8 cellular contexts compared by ENCODE assay signal in genomic region chr2:230864605-230865323, GRCh38. TPM values are rescaled to one million over a fixed set of nuclear protein-coding genes. Genes with fewer than 3 reads are reported as not detected.
DNase-seq lines count a peak whose midpoint lies in the region; ATAC-seq and TF ChIP-seq lines count a peak whose summit lies in the region.

ITM2C (plus strand) TSS chr2:230864942; CDS start chr2:230865026, 84 bp downstream.

- H3K4me3 Mint-ChIP-seq in Calu3 (ENCODE audit: low read depth, unreplicated experiment): peak within 1 kb of the TSS; percentile 87

- H3K27ac Mint-ChIP-seq in Calu3 (ENCODE audit: unreplicated experiment): peak within 1 kb of the TSS; percentile 23

- peaks cover 21% of the 10 kb centered on the region for H3K4me1 Mint-ChIP-seq in Calu3 (ENCODE audit: low read depth, unreplicated experiment)

- no peak for TF ChIP-seq POLR2A in ovary (IDR thresholded peaks at IDR 0.05)
- peak; percentile 95 for TF ChIP-seq POLR2A in transverse colon (IDR thresholded peaks at IDR 0.05)

- BruUV-seq in Calu3 (replicated peaks; lab: Mats Ljungman, UMichigan): no TSS peak

- no peak within 1 kb of the TSS for H3K27ac ChIP-seq in SJCRH30
- peak within 1 kb of the TSS in 1 of 2 donors; percentile 28 for H3K27ac ChIP-seq in ovary
- peak within 1 kb of the TSS; percentile 93 to 96 (median 95) for H3K27ac ChIP-seq in transverse colon

- peak within 1 kb of the TSS; percentile 66 for H3K4me3 ChIP-seq in SJCRH30
- peak within 1 kb of the TSS; percentile 67 for H3K4me3 ChIP-seq in ovary
- H3K4me3 ChIP-seq in transverse colon: peak within 1 kb of the TSS; percentile 84 to 96 (median 90)

- H3K9me3 Mint-ChIP-seq in Calu3 (ENCODE audit: low read depth, unreplicated experiment): no peaks in the 10 kb centered on the region

- peaks cover 44% of the 10 kb centered on the region for H3K27me3 Mint-ChIP-seq in Calu3 (ENCODE audit: unreplicated experiment)

- DNase-seq in Calu3 (peak; percentile 83), HT-29 (ENCODE audit: low spot score) (peak; percentile 61), SJCRH30 (peak; percentile 71 to 76), glomerular visceral epithelial cell (ENCODE audit: extremely low spot score) (peak; percentile 78), ovary (peak; percentile 58 to 77 (median 63)), transverse colon (peak; percentile 89)
- DNase-seq in activated naive CD4-positive, alpha-beta T cell treated with anti-CD3 and anti-CD28 coated beads, Interleukin-2, amount 50 U/mL, for 16 hours: peak; percentile 78

- H3K36me3 ChIP-seq in SJCRH30 (no peaks in the 10 kb centered on the region), ovary (no peaks in the 10 kb centered on the region), transverse colon (no peaks in the 10 kb centered on the region)

- CTCF ChIA-PET in Calu3 (lab: Charles Lee): interaction anchor here (0.6 to 1.4 kb wide), 3 partner anchors 10 to 1476 kb away, joined by 3 to 7 read pairs (median 4); no protein-coding TSS in a partner anchor

- H3K36me3 Mint-ChIP-seq in Calu3 (ENCODE audit: insufficient read depth, unreplicated experiment): peaks cover 24% of the 10 kb centered on the region

- peak; percentile 63 for ATAC-seq in GM19468 (IDR thresholded peaks at IDR 0.05; ENCODE audit: extremely low read depth, unreplicated experiment)

- H3K4me1 ChIP-seq in SJCRH30 (peaks cover 20% of the 10 kb centered on the region), ovary (ENCODE audit: insufficient read depth) (peaks cover 7% of the 10 kb centered on the region), transverse colon (peaks cover 16 to 44% (median 38%) of the 10 kb centered on the region in 4 donors)

- H3K27me3 ChIP-seq in SJCRH30 (peaks cover 32% of the 10 kb centered on the region), ovary (no peaks in the 10 kb centered on the region), transverse colon (no peaks in the 10 kb centered on the region)

- peak; percentile 62 for TF ChIP-seq CTCF in Calu3 (IDR thresholded peaks at IDR 0.05; ENCODE audit: unreplicated experiment)
- peak in 1 of 3 donors; percentile 31 for TF ChIP-seq CTCF in ovary (IDR thresholded peaks at IDR 0.05)
- peak in 4 of 5 experiments; percentile 25 to 42 (median 34) for TF ChIP-seq CTCF in transverse colon (IDR thresholded peaks at IDR 0.05)

- no peak for TF ChIP-seq EP300 in ovary (IDR thresholded peaks at IDR 0.05)
- no peak for TF ChIP-seq EP300 in transverse colon (IDR thresholded peaks at IDR 0.05; ENCODE audit: low read depth)

- H3K9me3 ChIP-seq in SJCRH30 (replicated peaks) (0 out of 2 replicates have a peak, but pooled peaks cover under 1% of the 10 kb centered on the region), ovary (no peaks in the 10 kb centered on the region), transverse colon (no peaks in the 10 kb centered on the region)

- 0% methylated on average over 55 to 77 of the region's 77 CpGs for WGBS in ovary, 3 donors
- 1% methylated on average over 51 of the region's 77 CpGs; no CpG with 5 or more reads in 1 of the 2 donors for WGBS in transverse colon (ENCODE audit: low coverage in 1 of 2), 2 donors

- intact Hi-C loops in Calu3 (cut with micrococcal nuclease; ENCODE audit: unreplicated experiment): no loop called here
- intact Hi-C loops in ovary (cut with DNase I): no loop called here
- intact Hi-C loops in transverse colon (cut with DNase I; ENCODE audit: low total_unique reads): no loop called here

- in situ Hi-C loops in transverse colon (cut with MboI; ENCODE audit: low pct_ligation_motif_present in 1 of 4, low pct_unique_long_range_greater_than_20kb in 1 of 4, low sequenced_read_pairs in 3 of 4): loop anchor here in 1 of 4 donors (5.0 kb wide), 1 partner anchor 43 kb away; no protein-coding TSS in a partner anchor

RNA-seq across cellular contexts. Expression of gene ITM2C, which starts in this region (rescaled TPM):
- total RNA-seq in Calu3 (2022) (55.0 and 57.1 TPM in 2 replicates), ovary (10 to 100 TPM; 52.3 to 85.4 (median 67.8) TPM), transverse colon (1,000 to 10,000 TPM in 3 of 4 donors, 100 to 1,000 TPM in 1; 911 to 2,535 (median 1,776) TPM)
- total RNA-seq in HT-29 (2014; rRNA removed; shearing (Covaris generic)): 79.9 and 87.1 TPM in 2 replicates
- 18.1 and 20.9 TPM in 2 replicates for total RNA-seq in SJCRH30 (2014; rRNA removed; shearing (Covaris generic))
- polyA plus RNA-seq in ovary: 10 to 100 TPM; 67.4 to 96.2 TPM

Comparison
In these comparisons a context has a peak if more than half of its experiments do, and no peak if none do; other contexts are left out.
1. RNA of gene ITM2C (total RNA-seq): 911 to 2,535 TPM in transverse colon; 79.9 to 87.1 TPM in HT-29, 52.3 to 85.4 TPM in ovary, 55.0 to 57.1 TPM in Calu3 and 18.1 to 20.9 TPM in SJCRH30; every median in the first group is over 10 times any median in the second.
2. Peak in every context shown above with its lines, with median percentiles within 50 percentile points of each other: DNase-seq and H3K4me3 ChIP-seq.